In genomic region chr2:104889261-104890091, GRCh38 we compare ENCODE assay signal across 21 cellular contexts. TPM values are rescaled to one million over a fixed set of nuclear protein-coding genes. Genes with fewer than 3 reads are reported as not detected.
DNase-seq lines count a peak whose midpoint lies in the region; ATAC-seq, FAIRE-seq and TF ChIP-seq lines count a peak whose summit lies in the region.
"Had no signal": no experiment of that assay in that cellular context is flagged by ENCODE, and none has a peak within 500 bp of the region (broad histone marks: within the 10 kb centered on the region; RNA-seq: fewer than 3 reads in every experiment).

No MANE protein-coding gene starts in this region.

- H4K20me1 ChIP-seq in BLaER1 treated with 17β-estradiol and CSF1 and Interleukin-3, amounts not matched to agents 10 nM and 100 nM = no peaks in the 10 kb centered on the region
- no peaks in the 10 kb centered on the region for H4K20me1 ChIP-seq in OCI-LY7 (ENCODE audit: insufficient read depth, low read length)

- peak overlapping the region; percentile 62 to 88 (median 75) for H3K4me2 ChIP-seq in BLaER1 treated with 17β-estradiol and CSF1 and Interleukin-3, amounts not matched to agents 10 nM and 100 nM
- peak overlapping the region; percentile 30 for H3K4me2 ChIP-seq in OCI-LY7 (ENCODE audit: low read length)

- POLR2A ChIA-PET in OCI-LY7 (lab: Charles Lee) = interaction anchor here (0.6 to 1.9 kb wide), 3 partner anchors 7 to 441 kb away, joined by 3 to 10 read pairs (median 3); no protein-coding TSS in a partner anchor
- POLR2A ChIA-PET in HEK293T (lab: Yijun Ruan, JAX) = no interaction called here

- H3K9me3 ChIP-seq in BLaER1 treated with 17β-estradiol and CSF1 and Interleukin-3, amounts not matched to agents 10 nM and 100 nM (replicated peaks in 1 of 11) = peaks cover 2 to 22% (median 9%) of the 10 kb centered on the region in 11 experiments; a peak in 14 of 22 replicates
- no peaks in the 10 kb centered on the region for H3K9me3 ChIP-seq in OCI-LY7 (ENCODE audit: low read length)
- no peaks in the 10 kb centered on the region for H3K9me3 ChIP-seq in kidney (ENCODE audit: control insufficient read depth in 1 of 2, low read length in 2 of 2)
- H3K9me3 ChIP-seq: psoas muscle, SJCRH30 had no signal

- DNase-seq in OCI-LY7 (ENCODE audit: low spot score) (peak; percentile 34), kidney (peak; percentile 86), HEK293T (ENCODE audit: extremely low spot score) (no peak)
- DNase-seq in effector CD8-positive, alpha-beta T cell (lab: John Stamatoyannopoulos, UW) = no peak
- no peak for DNase-seq in activated CD4-positive, alpha-beta T cell treated with anti-CD3 and anti-CD28 coated beads for 1 hour
- no peak for DNase-seq in activated T-cell treated with anti-CD3 and anti-CD28 coated beads, Interleukin-2, amount 50 U/mL, for 24 hours
- DNase-seq: activated CD4-positive, CD25-positive, alpha-beta regulatory T cell treated with anti-CD3 and anti-CD28 coated beads, Interleukin-2, amount 50 U/mL, for 72 hours; activated T-cell treated with anti-CD3 and anti-CD28 coated beads, Interleukin-2, amount 50 U/mL, for 4 hours; amygdala; NCI-H1417 treated with DMSO at 0.1 percent for 48 hours; NCI-H748 treated with DMSO at 0.1 percent for 48 hours; psoas muscle; SJCRH30; stimulated activated CD4-positive, alpha-beta T cell treated with anti-CD3 and anti-CD28 coated beads, Interleukin-2, amount 100 ng/mL, for 24 hours had no signal

- H3K4me3 Mint-ChIP-seq in activated T-cell treated with anti-CD3 and anti-CD28 coated beads, Interleukin-2, amount 50 U/mL, for 24 hours = no peak overlapping the region
- H3K4me3 Mint-ChIP-seq: activated T-cell treated with anti-CD3 and anti-CD28 coated beads, Interleukin-2, amount 50 U/mL, for 4 hours had no signal

- BruUV-seq in OCI-LY7 (replicated peaks; lab: Mats Ljungman, UMichigan) = no TSS peak

- H3K9ac ChIP-seq in BLaER1 treated with 17β-estradiol and CSF1 and Interleukin-3, amounts not matched to agents 10 nM and 100 nM = peak overlapping the region in 5 of 11 experiments; percentile 9 to 69 (median 67); a peak in 8 of 22 replicates
- H3K9ac ChIP-seq in kidney (ENCODE audit: low read length in 2 of 2) = peak overlapping the region in 1 of 2 donors; percentile 59

- peaks cover 15% of the 10 kb centered on the region for H3K4me1 Mint-ChIP-seq in activated T-cell treated with anti-CD3 and anti-CD28 coated beads, Interleukin-2, amount 50 U/mL, for 24 hours (ENCODE audit: low read depth)

- CTCF ChIA-PET in OCI-LY7 (lab: Charles Lee; ENCODE audit: unreplicated experiment) = interaction anchor here (1.0 kb wide), 2 partner anchors 34 to 87 kb away, joined by 3 to 4 read pairs; no protein-coding TSS in a partner anchor
- CTCF ChIA-PET in HEK293T (lab: Yijun Ruan, JAX) = no interaction called here

- no peaks in the 10 kb centered on the region for H3K79me2 ChIP-seq in OCI-LY7 (ENCODE audit: insufficient read depth, low read depth, low read length)

- peak overlapping the region in 7 of 11 experiments; percentile 14 to 89 (median 79); a peak in 12 of 22 replicates for H3K27ac ChIP-seq in BLaER1 treated with 17β-estradiol and CSF1 and Interleukin-3, amounts not matched to agents 10 nM and 100 nM
- H3K27ac ChIP-seq in OCI-LY7 (ENCODE audit: low read depth, low read length, poor library complexity, severe bottlenecking) (no peak overlapping the region), kidney (ENCODE audit: low read depth in 2 of 2, low read length in 2 of 2) (peak overlapping the region; percentile 14 to 50)
- H3K27ac ChIP-seq: coronary artery, psoas muscle, SJCRH30 had no signal

- peaks cover 12% of the 10 kb centered on the region for H3K27me3 Mint-ChIP-seq in activated T-cell treated with anti-CD3 and anti-CD28 coated beads, Interleukin-2, amount 50 U/mL, for 24 hours

- no peak overlapping the region for H3K27ac Mint-ChIP-seq in activated T-cell treated with anti-CD3 and anti-CD28 coated beads, Interleukin-2, amount 50 U/mL, for 24 hours

- intact Hi-C loops in OCI-LY7 (cut with micrococcal nuclease; ENCODE audit: unreplicated experiment) = no loop called here
- intact Hi-C loops in kidney (cut with DNase I) = no loop called here

- peaks cover 39 to 50% (median 45%) of the 10 kb centered on the region in 10 experiments for H3K4me1 ChIP-seq in BLaER1 treated with 17β-estradiol and CSF1 and Interleukin-3, amounts not matched to agents 10 nM and 100 nM
- H3K4me1 ChIP-seq in OCI-LY7 (ENCODE audit: insufficient read depth, low read length, poor library complexity, severe bottlenecking) = peaks cover 16% of the 10 kb centered on the region
- H3K4me1 ChIP-seq in kidney (ENCODE audit: control insufficient read depth in 1 of 2, insufficient read depth in 1 of 2, low read depth in 1 of 2, low read length in 2 of 2) = no peaks in the 10 kb centered on the region
- H3K4me1 ChIP-seq: psoas muscle, SJCRH30 had no signal

- H3K9me2 ChIP-seq in OCI-LY7 (ENCODE audit: insufficient read depth, low read length) = no peaks in the 10 kb centered on the region

- H3K36me3 ChIP-seq in BLaER1 treated with 17β-estradiol and CSF1 and Interleukin-3, amounts not matched to agents 10 nM and 100 nM = no peaks in the 10 kb centered on the region
- H3K36me3 ChIP-seq in OCI-LY7 (ENCODE audit: insufficient read depth, low read length) = no peaks in the 10 kb centered on the region
- H3K36me3 ChIP-seq in kidney (ENCODE audit: control insufficient read depth in 1 of 2, insufficient read depth in 2 of 2, low read length in 2 of 2) = no peaks in the 10 kb centered on the region
- H3K36me3 ChIP-seq: SJCRH30 had no signal

- no peaks in the 10 kb centered on the region for H3K9me3 Mint-ChIP-seq in activated T-cell treated with anti-CD3 and anti-CD28 coated beads, Interleukin-2, amount 50 U/mL, for 24 hours
- H3K9me3 Mint-ChIP-seq: activated T-cell treated with anti-CD3 and anti-CD28 coated beads, Interleukin-2, amount 50 U/mL, for 4 hours had no signal

- H2AFZ ChIP-seq in OCI-LY7 (ENCODE audit: low read length) = peak overlapping the region; percentile 61

- no peaks in the 10 kb centered on the region for H3K27me3 ChIP-seq in BLaER1 treated with 17β-estradiol and CSF1 and Interleukin-3, amounts not matched to agents 10 nM and 100 nM

- peak; percentile 60 for ATAC-seq in HG02678 (IDR thresholded peaks at IDR 0.05; ENCODE audit: unreplicated experiment)
- ATAC-seq: activated T-cell treated with anti-CD3 and anti-CD28 coated beads, Interleukin-2, amount 50 U/mL, for 4 hours; psoas muscle had no signal

- FAIRE-seq in kidney (lab: Jason Lieb, UNC) = no peak
- FAIRE-seq: D721Med had no signal

- H3K36me3 Mint-ChIP-seq in activated T-cell treated with anti-CD3 and anti-CD28 coated beads, Interleukin-2, amount 50 U/mL, for 24 hours (ENCODE audit: low read depth) = no peaks in the 10 kb centered on the region

- TF ChIP-seq CTCF in OCI-LY7 (conservative IDR thresholded peaks at IDR 0.05; ENCODE audit: low read length) (no peak), kidney (IDR thresholded peaks at IDR 0.05; ENCODE audit: borderline replicate concordance, extremely low read depth, insufficient read depth) (no peak)

- peak overlapping the region in 5 of 10 experiments; percentile 3 to 42 (median 12); a peak in 4 of 20 replicates for H3K4me3 ChIP-seq in BLaER1 treated with 17β-estradiol and CSF1 and Interleukin-3, amounts not matched to agents 10 nM and 100 nM
- no peak overlapping the region for H3K4me3 ChIP-seq in OCI-LY7 (ENCODE audit: low read depth, low read length, poor library complexity, severe bottlenecking)
- peak overlapping the region; percentile 29 to 62 for H3K4me3 ChIP-seq in kidney (ENCODE audit: low read length in 2 of 2)
- H3K4me3 ChIP-seq: coronary artery, psoas muscle, SJCRH30 had no signal

TF ChIP-seq in HEK293T, 16 proteins besides CTCF, POLR2A, EP300 and RAD21:
- no peak for TF ChIP-seq ELF4 (IDR thresholded peaks at IDR 0.05)
- TF ChIP-seq HDGF (IDR thresholded peaks at IDR 0.05; ENCODE audit: borderline replicate concordance) = no peak
- TF ChIP-seq ZNF384 (IDR thresholded peaks at IDR 0.05) = no peak
- TF ChIP-seq FOXA1 (IDR thresholded peaks at IDR 0.05) = no peak
- TF ChIP-seq FOXK2 (IDR thresholded peaks at IDR 0.05) = no peak
- TF ChIP-seq FOXM1 (IDR thresholded peaks at IDR 0.05; ENCODE audit: borderline replicate concordance) = no peak
- TF ChIP-seq CTBP1 (IDR thresholded peaks at IDR 0.05; ENCODE audit: borderline replicate concordance) = no peak
- TF ChIP-seq NFRKB (IDR thresholded peaks at IDR 0.05) = no peak
- TF ChIP-seq TARDBP (IDR thresholded peaks at IDR 0.05) = no peak
- TF ChIP-seq L3MBTL2 (conservative IDR thresholded peaks at IDR 0.05) = no peak
- TF ChIP-seq LEF1 (IDR thresholded peaks at IDR 0.05; ENCODE audit: borderline replicate concordance) = no peak
- no peak for TF ChIP-seq PKNOX1 (IDR thresholded peaks at IDR 0.05)
- no peak for TF ChIP-seq BHLHE40 (IDR thresholded peaks at IDR 0.05; ENCODE audit: borderline replicate concordance)
- no peak for TF ChIP-seq SUZ12 (IDR thresholded peaks at IDR 0.05)
- no peak for TF ChIP-seq SP1 (IDR thresholded peaks at IDR 0.05)
- TF ChIP-seq ARNT (IDR thresholded peaks at IDR 0.05) = no peak

RNA-seq across cellular contexts. Expression of gene POU3F3, which starts 35.6 kb away (rescaled TPM):
- 2.2 and 2.7 TPM in 2 replicates for total RNA-seq in OCI-LY7 (2014; rRNA removed; shearing (Covaris generic))
- total RNA-seq in OCI-LY7 (2022) = 3.1 and 3.3 TPM in 2 replicates
- 118 TPM for total RNA-seq in kidney
- 31.4 TPM for polyA plus RNA-seq in kidney (ENCODE audit: insufficient read depth, low read depth, low replicate concordance)
- total RNA-seq: activated T-cell treated with anti-CD3 and anti-CD28 coated beads, Interleukin-2, amount 50 U/mL, for 4 hours; fibroblast of lung; HT1080; mononuclear cell; psoas muscle had no signal

Comparison
In these comparisons a context has a peak if more than half of its experiments do, and no peak if none do; other contexts are left out.
1. DNase-seq: peak in OCI-LY7 (single experiment) and kidney (single experiment); none in HEK293T (single experiment), effector CD8-positive, alpha-beta T cell (single experiment), activated CD4-positive, alpha-beta T cell treated with anti-CD3 and anti-CD28 coated beads for 1 hour (single experiment) and activated T-cell treated with anti-CD3 and anti-CD28 coated beads, Interleukin-2, amount 50 U/mL, for 24 hours (single experiment).
2. RNA of gene POU3F3, which starts 35.6 kb away (total RNA-seq): 118 TPM in kidney (single experiment); 2.2 to 3.3 TPM in OCI-LY7; every median in the first group is over 10 times any median in the second.